In genomic region chr1:232952514-232953175, GRCh38 we compare ENCODE assay signal across 8 cellular contexts. TPM values are rescaled to one million over a fixed set of nuclear protein-coding genes. Genes with fewer than 3 reads are reported as not detected.
DNase-seq lines count a peak whose midpoint lies in the region; ATAC-seq and TF ChIP-seq lines count a peak whose summit lies in the region.

No MANE protein-coding gene starts in this region.

- H3K4me1 Mint-ChIP-seq in CD4-positive, alpha-beta T cell (ENCODE audit: low read depth), result peaks cover 54% of the 10 kb centered on the region
- peaks cover 34% of the 10 kb centered on the region for H3K4me1 Mint-ChIP-seq in activated CD4-positive, alpha-beta T cell treated with anti-CD3 and anti-CD28 coated beads, Interleukin-2, amount 10 ng/mL, durations not matched to agents 24 days and 14 days

- H3K36me3 Mint-ChIP-seq in CD4-positive, alpha-beta T cell (ENCODE audit: low read depth), result peaks cover 43% of the 10 kb centered on the region
- H3K36me3 Mint-ChIP-seq in activated CD4-positive, alpha-beta T cell treated with anti-CD3 and anti-CD28 coated beads, Interleukin-2, amount 10 ng/mL, durations not matched to agents 24 days and 14 days (ENCODE audit: low read depth), result peaks cover 22% of the 10 kb centered on the region

- H3K79me2 ChIP-seq in trophoblast cell (ENCODE audit: control insufficient read depth, insufficient read depth, low read length, poor library complexity), result peaks cover 5% of the 10 kb centered on the region

- peak overlapping the region; percentile 76 for H4K8ac ChIP-seq in trophoblast cell (ENCODE audit: low read depth, low read length)

- no peak overlapping the region for H3K27ac ChIP-seq in CD4-positive, alpha-beta T cell (ENCODE audit: low read depth, low read length)
- H3K27ac ChIP-seq in trophoblast cell (ENCODE audit: low read depth, low read length) (peak overlapping the region; percentile 39), uterus (no peak overlapping the region)

- peaks cover 8% of the 10 kb centered on the region for H3K79me1 ChIP-seq in trophoblast cell (ENCODE audit: low read length)

- peak overlapping the region; percentile 57 for H4K91ac ChIP-seq in trophoblast cell (ENCODE audit: low read depth, low read length)

- no peaks in the 10 kb centered on the region for H3K27me3 Mint-ChIP-seq in CD4-positive, alpha-beta T cell
- H3K27me3 Mint-ChIP-seq in activated CD4-positive, alpha-beta T cell treated with anti-CD3 and anti-CD28 coated beads, Interleukin-2, amount 10 ng/mL, durations not matched to agents 24 days and 14 days, result no peaks in the 10 kb centered on the region

- ATAC-seq in CD4-positive, alpha-beta T cell (ENCODE audit: poor library complexity), result peak; percentile 21
- ATAC-seq in GM18517 (IDR thresholded peaks at IDR 0.05; ENCODE audit: unreplicated experiment) (peak; percentile 59), HG02981 (IDR thresholded peaks at IDR 0.05; ENCODE audit: unreplicated experiment) (peak; percentile 55)

- CTCF ChIA-PET in CD4-positive, alpha-beta T cell (lab: Charles Lee), result no interaction called here

- H3K4me3 Mint-ChIP-seq in CD4-positive, alpha-beta T cell, result peak overlapping the region; percentile 63
- H3K4me3 Mint-ChIP-seq in activated CD4-positive, alpha-beta T cell treated with anti-CD3 and anti-CD28 coated beads, Interleukin-2, amount 10 ng/mL, durations not matched to agents 24 days and 14 days, result peak overlapping the region; percentile 50

- H3K4ac ChIP-seq in trophoblast cell (ENCODE audit: low read depth, low read length), result peak overlapping the region; percentile 67

- H3K14ac ChIP-seq in trophoblast cell (ENCODE audit: low read length), result no peak overlapping the region

- no CpG with 5 or more reads among the region's 1 CpG for WGBS in trophoblast cell (ENCODE audit: extremely low coverage, insufficient coverage, insufficient read length)

- peak in 4 of 10 experiments; percentile 4 to 43 (median 10) for DNase-seq in CD4-positive, alpha-beta T cell
- DNase-seq in NCI-H1694 treated with DMSO at 0.1 percent for 48 hours (lab: John Stamatoyannopoulos, UW), result peak; percentile 40
- DNase-seq in activated CD4-positive, alpha-beta T cell treated with anti-CD3 and anti-CD28 coated beads, Interleukin-2, amount 10 ng/mL, durations not matched to agents 24 days and 14 days, result peak; percentile 76
- DNase-seq in fibroblast of pulmonary artery (ENCODE audit: low read depth), result peak; percentile 55
- peak; percentile 60 to 73 for DNase-seq in trophoblast cell
- DNase-seq in uterus, result no peak

- H3K9me3 ChIP-seq in CD4-positive, alpha-beta T cell (ENCODE audit: control insufficient read depth, low read length), result no peaks in the 10 kb centered on the region
- no peaks in the 10 kb centered on the region for H3K9me3 ChIP-seq in trophoblast cell (ENCODE audit: insufficient read depth, low read depth, low read length)
- H3K9me3 ChIP-seq in uterus, result no peaks in the 10 kb centered on the region

- POLR2A ChIA-PET in CD4-positive, alpha-beta T cell (lab: Charles Lee), result interaction anchor here (1.0 to 1.7 kb wide), 4 partner anchors 10 to 29 kb away, joined by 3 to 6 read pairs (median 4); no protein-coding TSS in a partner anchor

- TF ChIP-seq CTCF in CD4-positive, alpha-beta T cell (IDR thresholded peaks at IDR 0.05), result peak; percentile 52
- TF ChIP-seq CTCF in fibroblast of pulmonary artery (IDR thresholded peaks at IDR 0.05; ENCODE audit: low read length, missing control alignments) (peak; percentile 66), uterus (IDR thresholded peaks at IDR 0.05) (peak in 2 of 4 experiments; percentile 27 to 44)

- H2AFZ ChIP-seq in trophoblast cell (ENCODE audit: insufficient read depth, low read length, poor library complexity), result peak overlapping the region; percentile 25

- no peak overlapping the region for H4K12ac ChIP-seq in trophoblast cell (ENCODE audit: low read depth, low read length)

- H3K36me3 ChIP-seq in trophoblast cell (ENCODE audit: control insufficient read depth in 1 of 2, insufficient read depth in 2 of 2, low read length in 2 of 2) (no peaks in the 10 kb centered on the region), uterus (no peaks in the 10 kb centered on the region)

- H2BK12ac ChIP-seq in trophoblast cell (ENCODE audit: low read length), result peak overlapping the region; percentile 84

- peaks cover 6 to 8% of the 10 kb centered on the region in 2 experiments for H3K4me1 ChIP-seq in trophoblast cell (ENCODE audit: control insufficient read depth in 1 of 2, insufficient read depth in 2 of 2, low read length in 2 of 2)
- no peaks in the 10 kb centered on the region for H3K4me1 ChIP-seq in uterus

- peak overlapping the region; percentile 93 for H2BK5ac ChIP-seq in trophoblast cell (ENCODE audit: low read depth, low read length, poor library complexity)

- no peak overlapping the region for H3K4me2 ChIP-seq in trophoblast cell (ENCODE audit: low read length)

- TF ChIP-seq POLR2A in uterus (IDR thresholded peaks at IDR 0.05), result no peak

- H3K27me3 ChIP-seq in CD4-positive, alpha-beta T cell (ENCODE audit: control insufficient read depth, insufficient read depth, low read length), result no peaks in the 10 kb centered on the region
- H3K27me3 ChIP-seq in trophoblast cell (ENCODE audit: insufficient read depth, low read length) (no peaks in the 10 kb centered on the region), uterus (no peaks in the 10 kb centered on the region)

- H3K27ac Mint-ChIP-seq in CD4-positive, alpha-beta T cell, result no peak overlapping the region
- H3K27ac Mint-ChIP-seq in activated CD4-positive, alpha-beta T cell treated with anti-CD3 and anti-CD28 coated beads, Interleukin-2, amount 10 ng/mL, durations not matched to agents 24 days and 14 days, result peak overlapping the region; percentile 54

- intact Hi-C loops in CD4-positive, alpha-beta T cell (cut with DNase I, micrococcal nuclease), result loop anchor here (2.0 to 10.0 kb wide), 3 partner anchors 148 to 315 kb away; partner anchors contain the start of gene MAP10 (in 2 of the 2)
- intact Hi-C loops in activated CD4-positive, alpha-beta T cell treated with anti-CD3 and anti-CD28 coated beads, Interleukin-2, amount 10 ng/mL, durations not matched to agents 24 days and 14 days (cut with micrococcal nuclease), result loop anchor here (5.0 kb wide), 2 partner anchors 60 to 375 kb away; partner anchors contain the start of gene MAP3K21
- intact Hi-C loops in uterus (cut with DNase I; ENCODE audit: low total_unique reads), result loop anchor here (10.0 kb wide), 1 partner anchor 318 kb away; the partner anchor contains the start of gene SIPA1L2

- no peak overlapping the region for H3K9ac ChIP-seq in trophoblast cell (ENCODE audit: low read length)

- peak overlapping the region; percentile 59 for H2AK5ac ChIP-seq in trophoblast cell (ENCODE audit: low read length)

- H3K9me3 Mint-ChIP-seq in CD4-positive, alpha-beta T cell, result peaks cover 2% of the 10 kb centered on the region
- H3K9me3 Mint-ChIP-seq in activated CD4-positive, alpha-beta T cell treated with anti-CD3 and anti-CD28 coated beads, Interleukin-2, amount 10 ng/mL, durations not matched to agents 24 days and 14 days, result peaks cover 10% of the 10 kb centered on the region

- H3K23ac ChIP-seq in trophoblast cell (ENCODE audit: low read length), result no peak overlapping the region

- H3K18ac ChIP-seq in trophoblast cell (ENCODE audit: low read length), result peak overlapping the region; percentile 72

- peak overlapping the region; percentile 83 for H2BK120ac ChIP-seq in trophoblast cell (ENCODE audit: insufficient read depth, low read length, poor library complexity)

- H3K4me3 ChIP-seq in fibroblast of pulmonary artery (replicated peaks; ENCODE audit: low read depth, low read length) (no peak overlapping the region), trophoblast cell (ENCODE audit: low read depth, low read length) (no peak overlapping the region), uterus (no peak overlapping the region)

RNA-seq across cellular contexts. Expression of gene NTPCR, which starts 2.2 kb away (rescaled TPM):
- 1 to 10 TPM; 8.5 to 9.3 TPM for total RNA-seq in CD4-positive, alpha-beta T cell
- 30.0 and 30.5 TPM in 2 replicates for total RNA-seq in activated CD4-positive, alpha-beta T cell treated with anti-CD3 and anti-CD28 coated beads, Interleukin-2, amount 10 ng/mL, durations not matched to agents 24 days and 14 days
- 28.8 and 32.4 TPM in 2 replicates for polyA plus RNA-seq in trophoblast cell (2013)
- 10 to 100 TPM in 2 of 4 donors, 1 to 10 TPM in 2; 7.4 to 30.1 (median 17.1) TPM for total RNA-seq in uterus

Comparison
In these comparisons a context has a peak if more than half of its experiments do, and no peak if none do; other contexts are left out.
1. DNase-seq: peak in NCI-H1694 treated with DMSO at 0.1 percent for 48 hours (single experiment), activated CD4-positive, alpha-beta T cell treated with anti-CD3 and anti-CD28 coated beads, Interleukin-2, amount 10 ng/mL, durations not matched to agents 24 days and 14 days (single experiment), fibroblast of pulmonary artery (single experiment) and trophoblast cell (2 of 2); none in uterus (0 of 2).
2. Peak in every context shown above with its lines, with median percentiles within 50 percentile points of each other: ATAC-seq.